In the genomic region with DNA sequence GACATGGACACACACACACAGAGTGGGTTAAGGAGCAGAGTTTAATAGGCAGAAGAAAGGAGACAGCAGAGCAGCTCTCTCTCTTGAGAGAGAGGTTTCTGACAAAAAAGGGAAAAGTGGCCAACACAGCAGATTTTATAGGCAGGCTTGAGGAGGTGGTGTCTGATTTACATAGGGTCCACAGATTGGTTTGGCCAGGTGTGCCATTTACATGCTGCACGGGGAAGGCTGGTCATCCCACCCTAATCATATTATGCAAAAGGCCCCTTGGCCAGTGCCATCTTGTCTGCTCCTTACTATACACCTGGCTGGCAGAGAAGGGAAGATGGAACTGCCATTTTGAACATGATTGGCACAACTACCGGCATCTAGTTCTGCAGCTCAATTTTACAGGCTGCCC, we compare ENCODE assay signal across 21 cellular contexts.
"Had no signal": no experiment of that assay in that cellular context is flagged by ENCODE, and none has a peak within 500 bp of the region (broad histone marks: within the 10 kb centered on the region; RNA-seq: fewer than 3 reads in every experiment).

No MANE protein-coding gene starts in this region.

- H3K27me3 Mint-ChIP-seq: T-cell had no signal

- H3K9me3 ChIP-seq: MG63, SJSA1 had no signal

- H3K4me3 Mint-ChIP-seq: T-cell had no signal

- H3K9me3 Mint-ChIP-seq: T-cell had no signal

- H3K27me3 ChIP-seq: MG63, SJSA1 had no signal

- H3K4me1 ChIP-seq: SJSA1 had no signal

- H3K27ac Mint-ChIP-seq: T-cell had no signal

- H3K27ac ChIP-seq: SJSA1, SK-N-MC had no signal

- H3K4me3 ChIP-seq: MG63, SJSA1, SK-N-MC had no signal

- H3K4me1 Mint-ChIP-seq: T-cell had no signal

- H3K36me3 Mint-ChIP-seq: T-cell had no signal

- DNase-seq: KBM-7, MG63, NCI-H1092, NCI-H1105 treated with DMSO at 0.1 percent for 48 hours, NCI-H1417 treated with DMSO at 0.1 percent for 48 hours, NCI-H146, NCI-H187, NCI-H2029, NCI-H2081 treated with DMSO at 0.1 percent for 48 hours, NCI-H2171, NCI-H345, NCI-H446 treated with DMSO at 0.1 percent for 48 hours, NCI-H510A treated with DMSO at 0.1 percent for 48 hours, NCI-H526, Right ventricle myocardium superior, RPMI8226, SIG-M5, SW 1271, T-cell had no signal

- ATAC-seq: T-cell had no signal

- H3K36me3 ChIP-seq: MG63, SJSA1 had no signal
